11 cellular contexts compared by ENCODE assay signal in the genomic region with DNA sequence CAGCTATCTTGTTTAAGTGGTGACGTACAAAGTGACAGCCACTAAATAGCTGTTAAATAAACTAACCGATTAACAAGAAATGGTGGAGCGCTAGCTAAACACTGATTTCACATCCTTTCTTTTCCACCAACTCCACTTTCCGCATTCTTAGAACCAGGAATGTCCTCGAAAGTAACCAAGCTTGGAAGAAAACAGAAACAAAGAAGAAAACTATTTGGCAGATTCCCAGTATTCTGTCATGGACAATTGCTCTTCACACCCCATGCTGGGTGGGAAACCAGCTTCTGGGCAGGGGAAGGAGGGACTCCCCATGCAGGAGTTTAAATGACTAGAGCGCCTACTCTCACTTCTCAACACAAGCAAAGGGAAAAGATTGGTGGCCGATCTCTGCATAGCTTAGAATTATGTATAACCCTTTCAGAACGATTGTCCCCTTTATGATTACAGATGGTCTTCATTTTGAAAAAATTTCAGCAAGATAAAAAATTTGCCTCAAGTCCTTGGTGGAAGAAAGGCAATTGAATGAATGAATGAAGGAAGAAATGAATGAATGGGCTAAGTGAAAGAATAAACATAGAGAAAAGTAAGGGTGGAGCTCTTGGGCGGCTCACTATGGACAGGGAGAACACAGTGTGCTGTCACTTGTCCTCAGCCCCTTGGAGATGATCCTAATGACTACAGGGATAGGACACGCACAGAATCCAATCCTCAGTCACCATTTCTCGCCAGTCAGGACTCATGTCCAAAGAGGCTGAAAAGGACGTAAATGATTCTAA.
DNase-seq lines count a peak whose midpoint lies in the region; ATAC-seq lines count a peak whose summit lies in the region.
"Had no signal": no experiment of that assay in that cellular context is flagged by ENCODE, and none has a peak within 500 bp of the region (broad histone marks: within the 10 kb centered on the region; RNA-seq: fewer than 3 reads in every experiment).

No MANE protein-coding gene starts in this region.

- H3K4me3 ChIP-seq in CD4-positive, CD25-positive, alpha-beta regulatory T cell (ENCODE audit: low read depth, low read length): peak overlapping the region; percentile 86
- peak overlapping the region; percentile 49 to 79 for H3K4me3 ChIP-seq in mucosa of rectum (ENCODE audit: low read length in 2 of 2)
- H3K4me3 ChIP-seq: cardiac muscle cell had no signal

- ATAC-seq in CD4-positive, CD25-positive, alpha-beta regulatory T cell (ENCODE audit: low read depth in 2 of 2): no peak
- ATAC-seq in GM21360 (IDR thresholded peaks at IDR 0.05; ENCODE audit: unreplicated experiment): peak; percentile 2
- ATAC-seq in activated naive CD8-positive, alpha-beta T cell treated with anti-CD3 and anti-CD28 coated beads, Interleukin-2, amount 10 ng/mL, durations not matched to agents 7 days and 5 days (ENCODE audit: low read depth): no peak

- DNase-seq in CD4-positive, CD25-positive, alpha-beta regulatory T cell: no peak
- no peak for DNase-seq in activated naive CD8-positive, alpha-beta T cell treated with anti-CD3 and anti-CD28 coated beads, Interleukin-2, amount 10 ng/mL, durations not matched to agents 7 days and 5 days
- DNase-seq in stimulated activated naive CD4-positive, alpha-beta T cell (lab: John Stamatoyannopoulos, UW): no peak
- no peak for DNase-seq in medulla oblongata (ENCODE audit: extremely low spot score)
- DNase-seq in inferior parietal cortex (ENCODE audit: extremely low spot score): no peak
- DNase-seq in NCI-H2171 treated with DMSO at 0.1 percent for 48 hours (lab: John Stamatoyannopoulos, UW): no peak
- DNase-seq: foreskin melanocyte, HFFc6 had no signal

- H3K9me3 Mint-ChIP-seq in CD4-positive, CD25-positive, alpha-beta regulatory T cell: peaks cover 0 to 2% (median 0%) of the 10 kb centered on the region in 7 donors
- peaks cover 7% of the 10 kb centered on the region for H3K9me3 Mint-ChIP-seq in activated naive CD8-positive, alpha-beta T cell treated with anti-CD3 and anti-CD28 coated beads, Interleukin-2, amount 10 ng/mL, durations not matched to agents 7 days and 5 days

- H3K4me3 Mint-ChIP-seq in CD4-positive, CD25-positive, alpha-beta regulatory T cell: peak overlapping the region; percentile 86 to 95 (median 92)
- peak overlapping the region; percentile 90 for H3K4me3 Mint-ChIP-seq in activated naive CD8-positive, alpha-beta T cell treated with anti-CD3 and anti-CD28 coated beads, Interleukin-2, amount 10 ng/mL, durations not matched to agents 7 days and 5 days
- H3K4me3 Mint-ChIP-seq: HFFc6 had no signal

- H3K4me1 Mint-ChIP-seq in CD4-positive, CD25-positive, alpha-beta regulatory T cell: peaks cover 34 to 70% (median 51%) of the 10 kb centered on the region in 4 donors
- H3K4me1 Mint-ChIP-seq in activated naive CD8-positive, alpha-beta T cell treated with anti-CD3 and anti-CD28 coated beads, Interleukin-2, amount 10 ng/mL, durations not matched to agents 7 days and 5 days: peaks cover 48% of the 10 kb centered on the region

- H3K4me1 ChIP-seq in CD4-positive, CD25-positive, alpha-beta regulatory T cell (ENCODE audit: control insufficient read depth, insufficient read depth, low read length, poor library complexity, severe bottlenecking): peaks cover 38% of the 10 kb centered on the region
- peaks cover 0 to 4% of the 10 kb centered on the region in 2 donors for H3K4me1 ChIP-seq in mucosa of rectum (ENCODE audit: control insufficient read depth in 2 of 2, insufficient read depth in 2 of 2, low read length in 2 of 2)

- H3K27me3 ChIP-seq in CD4-positive, CD25-positive, alpha-beta regulatory T cell (ENCODE audit: control insufficient read depth, insufficient read depth, low read length): no peaks in the 10 kb centered on the region
- no peaks in the 10 kb centered on the region for H3K27me3 ChIP-seq in mucosa of rectum (ENCODE audit: control insufficient read depth in 2 of 2, insufficient read depth in 2 of 2, low read length in 2 of 2)

- peaks cover 2% of the 10 kb centered on the region for H3K36me3 ChIP-seq in CD4-positive, CD25-positive, alpha-beta regulatory T cell (ENCODE audit: control insufficient read depth, insufficient read depth, low read length)
- H3K36me3 ChIP-seq in mucosa of rectum (ENCODE audit: control insufficient read depth in 2 of 2, insufficient read depth in 2 of 2, low read length in 2 of 2): no peaks in the 10 kb centered on the region
- H3K36me3 ChIP-seq: cardiac muscle cell had no signal

- no peaks in the 10 kb centered on the region for H3K27me3 Mint-ChIP-seq in CD4-positive, CD25-positive, alpha-beta regulatory T cell
- no peaks in the 10 kb centered on the region for H3K27me3 Mint-ChIP-seq in activated naive CD8-positive, alpha-beta T cell treated with anti-CD3 and anti-CD28 coated beads, Interleukin-2, amount 10 ng/mL, durations not matched to agents 7 days and 5 days

- POLR2A ChIA-PET in activated naive CD8-positive, alpha-beta T cell treated with anti-CD3 and anti-CD28 coated beads, Interleukin-2, amount 10 ng/mL, durations not matched to agents 7 days and 5 days (lab: Charles Lee): interaction anchor here (0.5 to 3.1 kb wide), 14 partner anchors 9 to 288 kb away, joined by 3 to 30 read pairs (median 4); partner anchors contain the start of genes NEDD9 and SMIM13

- peak overlapping the region in 1 of 2 donors; percentile 41 for H3K9ac ChIP-seq in mucosa of rectum (ENCODE audit: low read depth in 1 of 2, low read length in 2 of 2)

- peak overlapping the region; percentile 90 to 94 (median 91) for H3K27ac Mint-ChIP-seq in CD4-positive, CD25-positive, alpha-beta regulatory T cell
- H3K27ac Mint-ChIP-seq in activated naive CD8-positive, alpha-beta T cell treated with anti-CD3 and anti-CD28 coated beads, Interleukin-2, amount 10 ng/mL, durations not matched to agents 7 days and 5 days: peak overlapping the region; percentile 91
- H3K27ac Mint-ChIP-seq: HFFc6 had no signal

- peak overlapping the region; percentile 90 for H3K27ac ChIP-seq in CD4-positive, CD25-positive, alpha-beta regulatory T cell (ENCODE audit: insufficient read depth, low read length, poor library complexity, severe bottlenecking)
- H3K27ac ChIP-seq in mucosa of rectum (ENCODE audit: low read depth in 2 of 2, low read length in 2 of 2): peak overlapping the region in 1 of 2 donors; percentile 76
- H3K27ac ChIP-seq: cardiac muscle cell had no signal

- peaks cover 23% of the 10 kb centered on the region for H3K36me3 Mint-ChIP-seq in CD4-positive, CD25-positive, alpha-beta regulatory T cell
- H3K36me3 Mint-ChIP-seq in activated naive CD8-positive, alpha-beta T cell treated with anti-CD3 and anti-CD28 coated beads, Interleukin-2, amount 10 ng/mL, durations not matched to agents 7 days and 5 days: peaks cover 44% of the 10 kb centered on the region

- H3K9me3 ChIP-seq in CD4-positive, CD25-positive, alpha-beta regulatory T cell (ENCODE audit: control insufficient read depth in 2 of 2, low read length in 2 of 2): no peaks in the 10 kb centered on the region
- no peaks in the 10 kb centered on the region for H3K9me3 ChIP-seq in mucosa of rectum (ENCODE audit: control insufficient read depth in 2 of 2, low read length in 2 of 2)
